Comparison of ENCODE assay signal across 8 cellular contexts in genomic region chr17:1764274-1764673, GRCh38. TPM values are rescaled to one million over a fixed set of nuclear protein-coding genes. Genes with fewer than 3 reads are reported as not detected.
A peak's percentile ranks its signal among the peaks of the same experiment; 100 is the strongest.
DNase-seq lines count a peak whose midpoint lies in the region; ATAC-seq and TF ChIP-seq lines count a peak whose summit lies in the region.

No MANE protein-coding gene starts in this region.

- no peaks in the 10 kb centered on the region for H3F3A ChIP-seq in PC-3 (ENCODE audit: low read length, unreplicated experiment)

- no peaks in the 10 kb centered on the region for H3K36me3 Mint-ChIP-seq in CD4-positive, CD25-positive, alpha-beta regulatory T cell
- H3K36me3 Mint-ChIP-seq in activated naive CD4-positive, alpha-beta T cell treated with anti-CD3 and anti-CD28 coated beads for 36 hours (ENCODE audit: low read depth): no peaks in the 10 kb centered on the region

- no peaks in the 10 kb centered on the region for H4K20me1 ChIP-seq in PC-3 (ENCODE audit: low read length)

- no peak for TF ChIP-seq CTCF in PC-3 (conservative IDR thresholded peaks at IDR 0.05; ENCODE audit: low read depth, low read length)

- peaks cover 35% of the 10 kb centered on the region for H3K4me1 ChIP-seq in CD4-positive, CD25-positive, alpha-beta regulatory T cell (ENCODE audit: control insufficient read depth, insufficient read depth, low read length, poor library complexity, severe bottlenecking)
- H3K4me1 ChIP-seq in PC-3 (ENCODE audit: insufficient read depth, low read length): no peaks in the 10 kb centered on the region

- no peaks in the 10 kb centered on the region for H3K36me3 ChIP-seq in CD4-positive, CD25-positive, alpha-beta regulatory T cell (ENCODE audit: control insufficient read depth, insufficient read depth, low read length)
- H3K36me3 ChIP-seq in PC-3 (ENCODE audit: low read depth, low read length): no peaks in the 10 kb centered on the region

- H3K27me3 Mint-ChIP-seq in CD4-positive, CD25-positive, alpha-beta regulatory T cell: no peaks in the 10 kb centered on the region
- no peaks in the 10 kb centered on the region for H3K27me3 Mint-ChIP-seq in activated naive CD4-positive, alpha-beta T cell treated with anti-CD3 and anti-CD28 coated beads for 36 hours (ENCODE audit: low read depth)

- H3K9me3 ChIP-seq in CD4-positive, CD25-positive, alpha-beta regulatory T cell (ENCODE audit: control insufficient read depth in 2 of 2, low read length in 2 of 2): no peaks in the 10 kb centered on the region
- no peaks in the 10 kb centered on the region for H3K9me3 ChIP-seq in PC-3 (ENCODE audit: low read length)

- peak; percentile 25 to 97 (median 72) for DNase-seq in CD4-positive, CD25-positive, alpha-beta regulatory T cell
- DNase-seq in RPMI7951 (ENCODE audit: low read depth): peak; percentile 94
- peak; percentile 51 for DNase-seq in activated naive CD4-positive, alpha-beta T cell treated with anti-CD3 and anti-CD28 coated beads for 36 hours
- DNase-seq in left cardiac atrium: peak; percentile 86
- DNase-seq in stimulated activated CD4-positive, alpha-beta T cell treated with anti-CD3 and anti-CD28 coated beads, Interleukin-12 subunit alpha, Interleukin-12 subunit beta, amount 100 ng/mL, for 24 hours (ENCODE audit: low read depth in 2 of 2): peak; percentile 2 to 13
- no peak for DNase-seq in PC-3
- no peak for DNase-seq in NCI-H2081 treated with DMSO at 0.1 percent for 48 hours (lab: John Stamatoyannopoulos, UW)

- no peaks in the 10 kb centered on the region for H3K9me2 ChIP-seq in PC-3 (replicated peaks; ENCODE audit: low read length)

- peak; percentile 90 to 91 for ATAC-seq in CD4-positive, CD25-positive, alpha-beta regulatory T cell (ENCODE audit: low read depth in 2 of 2)
- ATAC-seq in left cardiac atrium: peak; percentile 60 to 75
- no peak for ATAC-seq in PC-3
- ATAC-seq in HG03565 (IDR thresholded peaks at IDR 0.05; ENCODE audit: unreplicated experiment): no peak

- no peak overlapping the region for H3K4me2 ChIP-seq in PC-3 (ENCODE audit: low read length)

- H3K4me3 ChIP-seq in CD4-positive, CD25-positive, alpha-beta regulatory T cell (ENCODE audit: low read depth, low read length): peak overlapping the region; percentile 35
- H3K4me3 ChIP-seq in PC-3 (ENCODE audit: low read length): no peak overlapping the region

- POLR2A ChIA-PET in PC-3 (lab: Charles Lee; ENCODE audit: unreplicated experiment): no interaction called here

- no TSS peak for BruUV-seq in PC-3 (replicated peaks; lab: Mats Ljungman, UMichigan)

- CTCF ChIA-PET in activated naive CD4-positive, alpha-beta T cell treated with anti-CD3 and anti-CD28 coated beads for 36 hours (lab: Charles Lee): interaction anchor here (1.3 kb wide), 1 partner anchor 43 kb away, joined by 5 read pairs; no protein-coding TSS in a partner anchor
- CTCF ChIA-PET in PC-3 (lab: Charles Lee): no interaction called here

- no peaks in the 10 kb centered on the region for H3K79me2 ChIP-seq in PC-3 (ENCODE audit: low read length)

- H2AFZ ChIP-seq in PC-3 (ENCODE audit: low read length): no peak overlapping the region

- peak overlapping the region; percentile 48 to 83 (median 74) for H3K4me3 Mint-ChIP-seq in CD4-positive, CD25-positive, alpha-beta regulatory T cell
- no peak overlapping the region for H3K4me3 Mint-ChIP-seq in activated naive CD4-positive, alpha-beta T cell treated with anti-CD3 and anti-CD28 coated beads for 36 hours

- H3K9ac ChIP-seq in PC-3 (ENCODE audit: low read length): no peak overlapping the region

- no peaks in the 10 kb centered on the region for H3K27me3 ChIP-seq in CD4-positive, CD25-positive, alpha-beta regulatory T cell (ENCODE audit: control insufficient read depth, insufficient read depth, low read length)
- no peaks in the 10 kb centered on the region for H3K27me3 ChIP-seq in PC-3 (ENCODE audit: low read length)

- H3K27ac Mint-ChIP-seq in CD4-positive, CD25-positive, alpha-beta regulatory T cell: peak overlapping the region; percentile 72 to 94 (median 84)
- no peak overlapping the region for H3K27ac Mint-ChIP-seq in activated naive CD4-positive, alpha-beta T cell treated with anti-CD3 and anti-CD28 coated beads for 36 hours

- intact Hi-C loops in activated naive CD4-positive, alpha-beta T cell treated with anti-CD3 and anti-CD28 coated beads for 36 hours (cut with micrococcal nuclease): no loop called here
- intact Hi-C loops in left cardiac atrium (cut with DNase I): no loop called here
- intact Hi-C loops in PC-3 (cut with micrococcal nuclease): no loop called here

- peaks cover 6 to 44% (median 15%) of the 10 kb centered on the region in 4 donors for H3K4me1 Mint-ChIP-seq in CD4-positive, CD25-positive, alpha-beta regulatory T cell
- H3K4me1 Mint-ChIP-seq in activated naive CD4-positive, alpha-beta T cell treated with anti-CD3 and anti-CD28 coated beads for 36 hours (ENCODE audit: low read depth): peaks cover 23% of the 10 kb centered on the region

- H3K27ac ChIP-seq in CD4-positive, CD25-positive, alpha-beta regulatory T cell (ENCODE audit: insufficient read depth, low read length, poor library complexity, severe bottlenecking): peak overlapping the region; percentile 69
- H3K27ac ChIP-seq in PC-3 (ENCODE audit: low read length): no peak overlapping the region

- no peaks in the 10 kb centered on the region for H3K9me3 Mint-ChIP-seq in CD4-positive, CD25-positive, alpha-beta regulatory T cell
- H3K9me3 Mint-ChIP-seq in activated naive CD4-positive, alpha-beta T cell treated with anti-CD3 and anti-CD28 coated beads for 36 hours: no peaks in the 10 kb centered on the region

RNA-seq across cellular contexts. Expression of gene SERPINF1, which starts 2.4 kb away (rescaled TPM):
- total RNA-seq in CD4-positive, CD25-positive, alpha-beta regulatory T cell: not detected
- polyA plus RNA-seq in CD4-positive, CD25-positive, alpha-beta regulatory T cell: 1 to 10 TPM in 3 of 4 donors, under 1 TPM in 1; 0.36 to 1.6 (median 1.5) TPM
- total RNA-seq in RPMI7951 (2014; rRNA removed; shearing (Covaris generic)): 127 and 150 TPM in 2 replicates
- not detected for total RNA-seq in activated naive CD4-positive, alpha-beta T cell treated with anti-CD3 and anti-CD28 coated beads for 36 hours
- 100 to 1,000 TPM; 252 to 407 TPM for total RNA-seq in left cardiac atrium
- total RNA-seq in PC-3 (2014; rRNA removed): 1.7 TPM in 1 of 2 replicates, not detected in the other

RNA-seq across cellular contexts. Expression of gene SERPINF2, which starts 21.6 kb away (rescaled TPM):
- 0.69 TPM for total RNA-seq in CD4-positive, CD25-positive, alpha-beta regulatory T cell
- not detected for polyA plus RNA-seq in CD4-positive, CD25-positive, alpha-beta regulatory T cell
- total RNA-seq in RPMI7951 (2014; rRNA removed; shearing (Covaris generic)): under 0.01 and 0.24 TPM in 2 replicates
- not detected for total RNA-seq in activated naive CD4-positive, alpha-beta T cell treated with anti-CD3 and anti-CD28 coated beads for 36 hours
- total RNA-seq in left cardiac atrium: 1 to 10 TPM; 4.2 to 4.9 TPM
- total RNA-seq in PC-3 (2014; rRNA removed): 2.2 and 2.5 TPM in 2 replicates

RNA-seq across cellular contexts. Expression of gene WDR81, which starts 39.8 kb away (rescaled TPM):
- total RNA-seq in CD4-positive, CD25-positive, alpha-beta regulatory T cell: 48.4 TPM
- polyA plus RNA-seq in CD4-positive, CD25-positive, alpha-beta regulatory T cell: 10 to 100 TPM; 10.6 to 15.5 (median 11.1) TPM
- total RNA-seq in RPMI7951 (2014; rRNA removed; shearing (Covaris generic)): 5.3 and 8.2 TPM in 2 replicates
- total RNA-seq in activated naive CD4-positive, alpha-beta T cell treated with anti-CD3 and anti-CD28 coated beads for 36 hours: 1 to 10 TPM; 2.9 to 3.7 TPM
- total RNA-seq in left cardiac atrium: 10 to 100 TPM; 15.4 to 16.1 TPM
- 14.6 and 16.4 TPM in 2 replicates for total RNA-seq in PC-3 (2014; rRNA removed)

RNA-seq across cellular contexts. Expression of gene TLCD2, which starts 54.1 kb away (rescaled TPM):
- total RNA-seq in CD4-positive, CD25-positive, alpha-beta regulatory T cell: 0.35 TPM
- polyA plus RNA-seq in CD4-positive, CD25-positive, alpha-beta regulatory T cell: under 1 TPM in 2 of 4 donors, not detected in 2; 0.03 to 0.17 TPM
- 0.39 and 0.48 TPM in 2 replicates for total RNA-seq in RPMI7951 (2014; rRNA removed; shearing (Covaris generic))
- total RNA-seq in activated naive CD4-positive, alpha-beta T cell treated with anti-CD3 and anti-CD28 coated beads for 36 hours: under 1 TPM; 0.05 TPM
- total RNA-seq in left cardiac atrium (1 to 10 TPM; 3.7 to 6.0 TPM), PC-3 (2014; rRNA removed) (0.63 and 0.77 TPM in 2 replicates)

Comparison
In these comparisons a context has a peak if more than half of its experiments do, and no peak if none do; other contexts are left out.
1. ATAC-seq: peak in CD4-positive, CD25-positive, alpha-beta regulatory T cell (2 of 2) and left cardiac atrium (2 of 2); none in PC-3 (single experiment) and HG03565 (single experiment).
2. DNase-seq: peak in CD4-positive, CD25-positive, alpha-beta regulatory T cell (3 of 3), RPMI7951 (single experiment), activated naive CD4-positive, alpha-beta T cell treated with anti-CD3 and anti-CD28 coated beads for 36 hours (single experiment), left cardiac atrium (single experiment) and stimulated activated CD4-positive, alpha-beta T cell treated with anti-CD3 and anti-CD28 coated beads, Interleukin-12 subunit alpha, Interleukin-12 subunit beta, amount 100 ng/mL, for 24 hours (2 of 2); none in PC-3 (single experiment) and NCI-H2081 treated with DMSO at 0.1 percent for 48 hours (single experiment).
3. RNA of gene SERPINF1, which starts 2.4 kb away (total RNA-seq): 252 to 407 TPM in left cardiac atrium and 127 to 150 TPM in RPMI7951; 1.7 TPM in PC-3, not detected in CD4-positive, CD25-positive, alpha-beta regulatory T cell (single experiment) and not detected in activated naive CD4-positive, alpha-beta T cell treated with anti-CD3 and anti-CD28 coated beads for 36 hours; every median in the first group is over 10 times any median in the second.